Comparison of ENCODE assay signal across 1 cellular context in genomic region chr2:26639685-26640240, GRCh38.
TF ChIP-seq lines count a peak whose summit lies in the region.

No MANE protein-coding gene starts in this region.

TF ChIP-seq in HCT116, 20 proteins besides CTCF, POLR2A, EP300 and RAD21 (continued from another document):
- TF ChIP-seq, protein P1, sequence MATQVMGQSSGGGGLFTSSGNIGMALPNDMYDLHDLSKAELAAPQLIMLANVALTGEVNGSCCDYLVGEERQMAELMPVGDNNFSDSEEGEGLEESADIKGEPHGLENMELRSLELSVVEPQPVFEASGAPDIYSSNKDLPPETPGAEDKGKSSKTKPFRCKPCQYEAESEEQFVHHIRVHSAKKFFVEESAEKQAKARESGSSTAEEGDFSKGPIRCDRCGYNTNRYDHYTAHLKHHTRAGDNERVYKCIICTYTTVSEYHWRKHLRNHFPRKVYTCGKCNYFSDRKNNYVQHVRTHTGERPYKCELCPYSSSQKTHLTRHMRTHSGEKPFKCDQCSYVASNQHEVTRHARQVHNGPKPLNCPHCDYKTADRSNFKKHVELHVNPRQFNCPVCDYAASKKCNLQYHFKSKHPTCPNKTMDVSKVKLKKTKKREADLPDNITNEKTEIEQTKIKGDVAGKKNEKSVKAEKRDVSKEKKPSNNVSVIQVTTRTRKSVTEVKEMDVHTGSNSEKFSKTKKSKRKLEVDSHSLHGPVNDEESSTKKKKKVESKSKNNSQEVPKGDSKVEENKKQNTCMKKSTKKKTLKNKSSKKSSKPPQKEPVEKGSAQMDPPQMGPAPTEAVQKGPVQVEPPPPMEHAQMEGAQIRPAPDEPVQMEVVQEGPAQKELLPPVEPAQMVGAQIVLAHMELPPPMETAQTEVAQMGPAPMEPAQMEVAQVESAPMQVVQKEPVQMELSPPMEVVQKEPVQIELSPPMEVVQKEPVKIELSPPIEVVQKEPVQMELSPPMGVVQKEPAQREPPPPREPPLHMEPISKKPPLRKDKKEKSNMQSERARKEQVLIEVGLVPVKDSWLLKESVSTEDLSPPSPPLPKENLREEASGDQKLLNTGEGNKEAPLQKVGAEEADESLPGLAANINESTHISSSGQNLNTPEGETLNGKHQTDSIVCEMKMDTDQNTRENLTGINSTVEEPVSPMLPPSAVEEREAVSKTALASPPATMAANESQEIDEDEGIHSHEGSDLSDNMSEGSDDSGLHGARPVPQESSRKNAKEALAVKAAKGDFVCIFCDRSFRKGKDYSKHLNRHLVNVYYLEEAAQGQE (IDR thresholded peaks at IDR 0.05; ENCODE audit: low read depth): no peak
- TF ChIP-seq, protein P2, sequence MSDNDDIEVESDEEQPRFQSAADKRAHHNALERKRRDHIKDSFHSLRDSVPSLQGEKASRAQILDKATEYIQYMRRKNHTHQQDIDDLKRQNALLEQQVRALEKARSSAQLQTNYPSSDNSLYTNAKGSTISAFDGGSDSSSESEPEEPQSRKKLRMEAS (IDR thresholded peaks at IDR 0.05): no peak
- TF ChIP-seq POLR2AphosphoS5 (IDR thresholded peaks at IDR 0.05; ENCODE audit: low read depth, low read length) (no peak), SIN3A (IDR thresholded peaks at IDR 0.05; ENCODE audit: low read depth) (no peak), CEBPB (IDR thresholded peaks at IDR 0.05; ENCODE audit: low read depth) (no peak), SP1 (IDR thresholded peaks at IDR 0.05; ENCODE audit: low read depth) (no peak), YY1 (IDR thresholded peaks at IDR 0.05; ENCODE audit: extremely low read depth, insufficient replicate concordance, low read depth, low read length) (no peak), JUND (IDR thresholded peaks at IDR 0.05) (no peak)
